ENCODE assay signal across 18 cellular contexts in genomic region chr2:160720098-160720497, GRCh38.
DNase-seq lines count a peak whose midpoint lies in the region; ATAC-seq, FAIRE-seq and TF ChIP-seq lines count a peak whose summit lies in the region.
"Had no signal": no experiment of that assay in that cellular context is flagged by ENCODE, and none has a peak within 500 bp of the region (broad histone marks: within the 10 kb centered on the region; RNA-seq: fewer than 3 reads in every experiment).

No MANE protein-coding gene starts in this region.

- intact Hi-C loops in sciatic nerve (cut with DNase I), result no loop called here

- no peaks in the 10 kb centered on the region for H3K9me2 ChIP-seq in SK-N-SH
- H3K9me2 ChIP-seq in Karpas-422 (replicated peaks; ENCODE audit: insufficient read depth, low read length), result no peaks in the 10 kb centered on the region

- no peak for TF ChIP-seq CTCF in SK-N-SH (IDR thresholded peaks at IDR 0.05)

- H3K4me2 ChIP-seq in SK-N-SH, result no peak overlapping the region
- no peak overlapping the region for H3K4me2 ChIP-seq in Karpas-422 (ENCODE audit: low read depth, low read length, poor library complexity, severe bottlenecking)

- POLR2A ChIA-PET in SK-N-SH (lab: Yijun Ruan, JAX), result no interaction called here

- H3K4me3 ChIP-seq in SK-N-SH (ENCODE audit: low read depth in 2 of 2, low read length in 1 of 2) (no peak overlapping the region), SJSA1 (no peak overlapping the region), Karpas-422 (ENCODE audit: low read length) (no peak overlapping the region)

- H3K79me2 ChIP-seq in SK-N-SH (ENCODE audit: insufficient read depth), result no peaks in the 10 kb centered on the region
- no peaks in the 10 kb centered on the region for H3K79me2 ChIP-seq in Karpas-422 (ENCODE audit: low read length)

- no peak for TF ChIP-seq EP300 in SK-N-SH (IDR thresholded peaks at IDR 0.05; ENCODE audit: borderline replicate concordance in 1 of 2, low read depth in 1 of 2, low read length in 1 of 2)

- TF ChIP-seq RAD21 in SK-N-SH (IDR thresholded peaks at IDR 0.05; ENCODE audit: low read length), result no peak

- peak; percentile 62; the same call in 2 of the 3 replicates for ATAC-seq in SK-N-SH treated with all-trans-retinoic acid at 6 μM for 48 hours
- no peak for ATAC-seq in sciatic nerve
- ATAC-seq: CD8-positive, alpha-beta T cell had no signal

- DNase-seq in SK-N-SH (no peak), LHCN-M2 (ENCODE audit: low read depth) (peak; percentile 35), SJSA1 (ENCODE audit: low read depth in 1 of 2, low spot score in 2 of 2) (no peak), Karpas-422 (no peak), NCI-H1417 (lab: John Stamatoyannopoulos, UW) (no peak), sciatic nerve (ENCODE audit: low spot score) (no peak)
- DNase-seq: CD8-positive, alpha-beta T cell; COR-L47; DMS79; GOT3; H9 had no signal

- H4K20me1 ChIP-seq in SK-N-SH (ENCODE audit: insufficient read depth) (no peaks in the 10 kb centered on the region), Karpas-422 (ENCODE audit: insufficient read depth, low read depth, low read length) (no peaks in the 10 kb centered on the region)

- peak; percentile 60 for FAIRE-seq in islet of Langerhans (lab: Jason Lieb, UNC)
- FAIRE-seq: A204.1, D721Med, G401.6, GM12892, GM19239 had no signal

- H3K9me3 ChIP-seq in SK-N-SH (no peaks in the 10 kb centered on the region), SJSA1 (replicated peaks) (no peaks in the 10 kb centered on the region), Karpas-422 (ENCODE audit: low read length) (no peaks in the 10 kb centered on the region)

- H2AFZ ChIP-seq in SK-N-SH (ENCODE audit: low read depth) (no peak overlapping the region), Karpas-422 (ENCODE audit: low read length) (no peak overlapping the region)

- H3K4me1 ChIP-seq in SK-N-SH (ENCODE audit: control insufficient read depth in 1 of 2, insufficient read depth in 2 of 2, low read depth in 1 of 2, low read length in 1 of 2), result no peaks in the 10 kb centered on the region; a peak in 1 of 4 replicates
- H3K4me1 ChIP-seq in SJSA1 (replicated peaks), result peaks cover 16% of the 10 kb centered on the region
- no peaks in the 10 kb centered on the region for H3K4me1 ChIP-seq in Karpas-422 (ENCODE audit: low read length)

- CTCF ChIA-PET in SK-N-SH (lab: Yijun Ruan, JAX), result no interaction called here

- H3K36me3 ChIP-seq in SK-N-SH (replicated peaks in 1 of 2; ENCODE audit: control insufficient read depth in 1 of 2, insufficient read depth in 2 of 2, low read length in 1 of 2) (no peaks in the 10 kb centered on the region), SJSA1 (no peaks in the 10 kb centered on the region), Karpas-422 (ENCODE audit: insufficient read depth, low read length) (no peaks in the 10 kb centered on the region)

- WGBS in SK-N-SH (ENCODE audit: low lambda C conversion rate), result 90% methylated on average over 1 of the region's 1 CpG

- H3K27me3 ChIP-seq in SK-N-SH (ENCODE audit: insufficient read depth) (no peaks in the 10 kb centered on the region), SJSA1 (replicated peaks) (no peaks in the 10 kb centered on the region), Karpas-422 (ENCODE audit: low read length) (no peaks in the 10 kb centered on the region)

- H3K27ac ChIP-seq in SK-N-SH (ENCODE audit: low read depth in 2 of 2, low read length in 1 of 2), result no peak overlapping the region
- H3K27ac ChIP-seq in SJSA1, result 0 out of 2 replicates have a peak overlapping the region, but pooled peaks have one; percentile 4
- H3K27ac ChIP-seq in Karpas-422 (ENCODE audit: low read length), result no peak overlapping the region

- no peak overlapping the region for H3K9ac ChIP-seq in SK-N-SH
- no peak overlapping the region for H3K9ac ChIP-seq in Karpas-422 (ENCODE audit: low read length)

- no peaks in the 10 kb centered on the region for H3F3A ChIP-seq in SK-N-SH (replicated peaks; ENCODE audit: insufficient read depth)

TF ChIP-seq in SK-N-SH treated with all-trans-retinoic acid at 6 μM for 48 hours, 23 proteins besides CTCF, POLR2A, EP300 and RAD21:
- TF ChIP-seq ZFP30 (CRISPR knock-in tag; IDR thresholded peaks at IDR 0.05), result no peak
- TF ChIP-seq ISL1 (CRISPR knock-in tag; IDR thresholded peaks at IDR 0.05), result no peak
- TF ChIP-seq ZNF8 (CRISPR knock-in tag; IDR thresholded peaks at IDR 0.05), result no peak

TF ChIP-seq in SK-N-SH, 30 proteins besides CTCF, POLR2A, EP300 and RAD21:
- TF ChIP-seq ELF1 (IDR thresholded peaks at IDR 0.05) (no peak), RCOR1 (IDR thresholded peaks at IDR 0.05; ENCODE audit: low read length) (no peak), FOSL2 (IDR thresholded peaks at IDR 0.05; ENCODE audit: borderline replicate concordance, low read depth) (no peak), MAX (IDR thresholded peaks at IDR 0.05; ENCODE audit: low read depth) (no peak), GABPA (IDR thresholded peaks at IDR 0.05; ENCODE audit: low read depth) (no peak), ZBTB33 (IDR thresholded peaks at IDR 0.05; ENCODE audit: borderline replicate concordance, low read depth) (no peak), SIN3A (IDR thresholded peaks at IDR 0.05; ENCODE audit: borderline replicate concordance, low read depth, low read length) (no peak), TAF1 (IDR thresholded peaks at IDR 0.05; ENCODE audit: borderline replicate concordance, low read depth, low read length) (no peak), TCF12 (IDR thresholded peaks at IDR 0.05) (no peak)
